19 cellular contexts compared by ENCODE assay signal in genomic region chr7:17495655-17496396, GRCh38.
DNase-seq lines count a peak whose midpoint lies in the region; ATAC-seq and TF ChIP-seq lines count a peak whose summit lies in the region.
"Had no signal": no experiment of that assay in that cellular context is flagged by ENCODE, and none has a peak within 500 bp of the region (broad histone marks: within the 10 kb centered on the region; RNA-seq: fewer than 3 reads in every experiment).

No MANE protein-coding gene starts in this region.

- TF ChIP-seq POLR2A in lower leg skin (IDR thresholded peaks at IDR 0.05) (no peak), body of pancreas (IDR thresholded peaks at IDR 0.05) (no peak)

- peak; percentile 48 for ATAC-seq in GM18868 (IDR thresholded peaks at IDR 0.05; ENCODE audit: unreplicated experiment)
- peak; percentile 45 for ATAC-seq in HG02884 (IDR thresholded peaks at IDR 0.05; ENCODE audit: unreplicated experiment)
- ATAC-seq in body of pancreas: no peak
- ATAC-seq: left lung; SK-N-SH treated with all-trans-retinoic acid at 6 μM for 48 hours; stimulated activated naive CD8-positive, alpha-beta T cell treated with anti-CD3 and anti-CD28 coated beads, Interleukin-15, Interleukin-2, amounts not matched to agents 100 U/mL and 50 U/mL, for 24 hours had no signal

- no peak overlapping the region for H3K4me3 ChIP-seq in trophoblast cell (ENCODE audit: low read depth, low read length)
- H3K4me3 ChIP-seq in lower leg skin (ENCODE audit: low read depth, poor library complexity, severe bottlenecking): no peak overlapping the region
- H3K4me3 ChIP-seq in body of pancreas: no peak overlapping the region
- H3K4me3 ChIP-seq: adrenal gland, left lung, MG63 had no signal

- no peak overlapping the region for H4K8ac ChIP-seq in trophoblast cell (ENCODE audit: low read depth, low read length)

- H2BK12ac ChIP-seq in trophoblast cell (ENCODE audit: low read length): no peak overlapping the region

- H3K23ac ChIP-seq in trophoblast cell (ENCODE audit: low read length): no peak overlapping the region

- in situ Hi-C loops in G401 (cut with HindIII; ENCODE audit: low sequenced_read_pairs): no loop called here

- H3K4me1 ChIP-seq in trophoblast cell (ENCODE audit: control insufficient read depth in 1 of 2, insufficient read depth in 2 of 2, low read length in 2 of 2): peaks cover 0 to 4% of the 10 kb centered on the region in 2 experiments
- H3K4me1 ChIP-seq in body of pancreas: no peaks in the 10 kb centered on the region
- H3K4me1 ChIP-seq: adrenal gland, left lung had no signal

- H3K4ac ChIP-seq in trophoblast cell (ENCODE audit: low read depth, low read length): no peak overlapping the region

- intact Hi-C loops in lower leg skin (cut with DNase I; ENCODE audit: low total_unique reads): no loop called here
- intact Hi-C loops in body of pancreas (cut with DNase I): no loop called here

- H3K79me1 ChIP-seq in trophoblast cell (ENCODE audit: low read length): no peaks in the 10 kb centered on the region

- H3K14ac ChIP-seq in trophoblast cell (ENCODE audit: low read length): no peak overlapping the region

- DNase-seq in M059J (ENCODE audit: low read depth) (peak; percentile 14), trophoblast cell (peak; percentile 77 to 93), NCI-H82 treated with DMSO at 0.1 percent for 48 hours (lab: John Stamatoyannopoulos, UW; ENCODE audit: unreplicated experiment) (no peak), lower leg skin (ENCODE audit: low spot score in 2 of 2) (no peak), body of pancreas (no peak), G401 (ENCODE audit: low spot score) (no peak)
- DNase-seq: activated CD4-positive, alpha-beta memory T cell treated with anti-CD3 and anti-CD28 coated beads for 36 hours; adrenal gland; cerebellar nuclear complex; H7; left lung; MG63; naive B cell; NCI-H187; NCI-H524; stimulated activated naive CD8-positive, alpha-beta T cell treated with anti-CD3 and anti-CD28 coated beads, Interleukin-15, Interleukin-2, amounts not matched to agents 100 U/mL and 50 U/mL, for 24 hours had no signal

- no peaks in the 10 kb centered on the region for H3K27me3 ChIP-seq in trophoblast cell (ENCODE audit: insufficient read depth, low read length)
- H3K27me3 ChIP-seq in body of pancreas: no peaks in the 10 kb centered on the region
- H3K27me3 ChIP-seq: adrenal gland, left lung, MG63 had no signal

- no peak overlapping the region for H3K4me2 ChIP-seq in trophoblast cell (ENCODE audit: low read length)

- H2AK5ac ChIP-seq in trophoblast cell (ENCODE audit: low read length): no peak overlapping the region

- no CpG with 5 or more reads among the region's 2 CpGs for WGBS in trophoblast cell (ENCODE audit: extremely low coverage, insufficient coverage, insufficient read length)
- 55 to 72% methylated on average over 2 of the region's 2 CpGs for WGBS in lower leg skin, 2 donors
- WGBS in body of pancreas, 2 donors: 79 to 81% methylated on average over 2 of the region's 2 CpGs

- TF ChIP-seq CTCF in lower leg skin (IDR thresholded peaks at IDR 0.05) (no peak), body of pancreas (IDR thresholded peaks at IDR 0.05) (no peak)

- no peak overlapping the region for H2AFZ ChIP-seq in trophoblast cell (ENCODE audit: insufficient read depth, low read length, poor library complexity)

- H2BK120ac ChIP-seq in trophoblast cell (ENCODE audit: insufficient read depth, low read length, poor library complexity): no peak overlapping the region

- H3K27ac ChIP-seq in trophoblast cell (ENCODE audit: low read depth, low read length): no peak overlapping the region
- peak overlapping the region in 2 of 4 donors; percentile 6 to 19 for H3K27ac ChIP-seq in body of pancreas
- H3K27ac ChIP-seq: adrenal gland, left lung had no signal

- H4K12ac ChIP-seq in trophoblast cell (ENCODE audit: low read depth, low read length): no peak overlapping the region

- no peaks in the 10 kb centered on the region for H3K36me3 ChIP-seq in trophoblast cell (ENCODE audit: control insufficient read depth in 1 of 2, insufficient read depth in 2 of 2, low read length in 2 of 2)
- no peaks in the 10 kb centered on the region for H3K36me3 ChIP-seq in body of pancreas (replicated peaks in 1 of 2; ENCODE audit: insufficient read depth in 1 of 2, low read depth in 2 of 2)
- H3K36me3 ChIP-seq: adrenal gland, left lung, MG63 had no signal

- H3K9me3 ChIP-seq in trophoblast cell (ENCODE audit: insufficient read depth, low read depth, low read length) (peaks cover 2% of the 10 kb centered on the region), body of pancreas (no peaks in the 10 kb centered on the region)
- H3K9me3 ChIP-seq: adrenal gland, left lung, MG63 had no signal

- H3K9ac ChIP-seq in trophoblast cell (ENCODE audit: low read length): no peak overlapping the region

- no peak overlapping the region for H4K91ac ChIP-seq in trophoblast cell (ENCODE audit: low read depth, low read length)

- H3K18ac ChIP-seq in trophoblast cell (ENCODE audit: low read length): no peak overlapping the region

- H3K79me2 ChIP-seq in trophoblast cell (ENCODE audit: control insufficient read depth, insufficient read depth, low read length, poor library complexity): no peaks in the 10 kb centered on the region

- no peak overlapping the region for H2BK5ac ChIP-seq in trophoblast cell (ENCODE audit: low read depth, low read length, poor library complexity)

Comparison
In these comparisons a context has a peak if more than half of its experiments do, and no peak if none do; other contexts are left out.
1. DNase-seq: peak in M059J (single experiment) and trophoblast cell (2 of 2); none in NCI-H82 treated with DMSO at 0.1 percent for 48 hours (single experiment), lower leg skin (0 of 2), body of pancreas (0 of 4) and G401 (single experiment).